In genomic region chr12:25074954-25075353, GRCh38 we compare ENCODE assay signal across 11 cellular contexts.
DNase-seq lines count a peak whose midpoint lies in the region; ATAC-seq and TF ChIP-seq lines count a peak whose summit lies in the region.
"Had no signal": no experiment of that assay in that cellular context is flagged by ENCODE, and none has a peak within 500 bp of the region (broad histone marks: within the 10 kb centered on the region; RNA-seq: fewer than 3 reads in every experiment).

No MANE protein-coding gene starts in this region.

- TF ChIP-seq CTCF in upper lobe of left lung (IDR thresholded peaks at IDR 0.05) (no peak), endothelial cell (IDR thresholded peaks at IDR 0.05; ENCODE audit: unreplicated experiment) (no peak)

- TF ChIP-seq EP300 in upper lobe of left lung (IDR thresholded peaks at IDR 0.05): no peak

- H3K4me1 Mint-ChIP-seq in memory B cell: peaks cover 44% of the 10 kb centered on the region
- H3K4me1 Mint-ChIP-seq in endothelial cell (ENCODE audit: unreplicated experiment): peaks cover 3% of the 10 kb centered on the region

- peaks cover 44% of the 10 kb centered on the region for H3K36me3 Mint-ChIP-seq in memory B cell
- no peaks in the 10 kb centered on the region for H3K36me3 Mint-ChIP-seq in endothelial cell (ENCODE audit: low read depth, unreplicated experiment)

- H3K9me3 Mint-ChIP-seq in memory B cell (no peaks in the 10 kb centered on the region), endothelial cell (ENCODE audit: unreplicated experiment) (no peaks in the 10 kb centered on the region)
- H3K9me3 Mint-ChIP-seq: activated naive CD4-positive, alpha-beta T cell treated with anti-CD3 and anti-CD28 coated beads, Interleukin-2, amount 50 U/mL, for 24 hours had no signal

- WGBS in upper lobe of left lung, 2 donors: 26 to 36% methylated on average over 2 of the region's 2 CpGs

- no peak overlapping the region for H3K4me3 ChIP-seq in upper lobe of left lung

- ATAC-seq in GM18907 (IDR thresholded peaks at IDR 0.05; ENCODE audit: unreplicated experiment): peak; percentile 60
- peak; percentile 70 for ATAC-seq in HG02610 (IDR thresholded peaks at IDR 0.05; ENCODE audit: unreplicated experiment)
- peak; percentile 65 for ATAC-seq in HG03432 (IDR thresholded peaks at IDR 0.05; ENCODE audit: unreplicated experiment)
- peak; percentile 29 for ATAC-seq in memory B cell (ENCODE audit: low read depth)
- no peak for ATAC-seq in activated CD4-positive, CD25-positive, alpha-beta regulatory T cell treated with anti-CD3 and anti-CD28 coated beads, Interleukin-2, amount 50 U/mL, for 24 hours
- ATAC-seq in Right ventricle myocardium superior (ENCODE audit: poor library complexity): no peak
- ATAC-seq in upper lobe of left lung (ENCODE audit: low FRiP score in 2 of 2): no peak
- ATAC-seq: HepG2 had no signal

- H3K27me3 Mint-ChIP-seq in memory B cell (no peaks in the 10 kb centered on the region), endothelial cell (ENCODE audit: unreplicated experiment) (no peaks in the 10 kb centered on the region)
- H3K27me3 Mint-ChIP-seq: activated naive CD4-positive, alpha-beta T cell treated with anti-CD3 and anti-CD28 coated beads, Interleukin-2, amount 50 U/mL, for 24 hours had no signal

- H3K27ac Mint-ChIP-seq in memory B cell (peak overlapping the region; percentile 19), endothelial cell (ENCODE audit: unreplicated experiment) (no peak overlapping the region)
- H3K27ac Mint-ChIP-seq: activated naive CD4-positive, alpha-beta T cell treated with anti-CD3 and anti-CD28 coated beads, Interleukin-2, amount 50 U/mL, for 24 hours had no signal

- TF ChIP-seq POLR2A in upper lobe of left lung (IDR thresholded peaks at IDR 0.05): no peak

- intact Hi-C loops in Right ventricle myocardium superior (cut with DNase I): no loop called here

- no peak for DNase-seq in memory B cell (ENCODE audit: low spot score in 2 of 2)
- DNase-seq in Right ventricle myocardium superior: no peak
- DNase-seq in upper lobe of left lung: no peak
- DNase-seq in endothelial cell (ENCODE audit: low spot score): no peak
- DNase-seq: NCI-H187 had no signal

- peaks cover 0 to 4% (median 0%) of the 10 kb centered on the region in 4 donors for H3K27me3 ChIP-seq in upper lobe of left lung

- H3K9me3 ChIP-seq in upper lobe of left lung: no peaks in the 10 kb centered on the region

- no peak overlapping the region for H3K27ac ChIP-seq in upper lobe of left lung

- H3K36me3 ChIP-seq in upper lobe of left lung: peaks cover 0 to 4% (median 0%) of the 10 kb centered on the region in 4 donors

- peaks cover 0 to 19% (median 0%) of the 10 kb centered on the region in 4 donors for H3K4me1 ChIP-seq in upper lobe of left lung

- peak overlapping the region; percentile 1 for H3K4me3 Mint-ChIP-seq in memory B cell
- no peak overlapping the region for H3K4me3 Mint-ChIP-seq in endothelial cell (ENCODE audit: unreplicated experiment)
- H3K4me3 Mint-ChIP-seq: activated naive CD4-positive, alpha-beta T cell treated with anti-CD3 and anti-CD28 coated beads, Interleukin-2, amount 50 U/mL, for 24 hours had no signal

Comparison
In these comparisons a context has a peak if more than half of its experiments do, and no peak if none do; other contexts are left out.
1. ATAC-seq: peak in GM18907 (single experiment), HG02610 (single experiment), HG03432 (single experiment) and memory B cell (single experiment); none in activated CD4-positive, CD25-positive, alpha-beta regulatory T cell treated with anti-CD3 and anti-CD28 coated beads, Interleukin-2, amount 50 U/mL, for 24 hours (0 of 2), Right ventricle myocardium superior (single experiment) and upper lobe of left lung (0 of 2).